Comparison of ENCODE assay signal across 13 cellular contexts in genomic region chr12:49088932-49089330, GRCh38. TPM values are rescaled to one million over a fixed set of nuclear protein-coding genes. Genes with fewer than 3 reads are reported as not detected.
DNase-seq lines count a peak whose midpoint lies in the region; ATAC-seq lines count a peak whose summit lies in the region.
"Had no signal": no experiment of that assay in that cellular context is flagged by ENCODE, and none has a peak within 500 bp of the region (broad histone marks: within the 10 kb centered on the region; RNA-seq: fewer than 3 reads in every experiment).

No MANE protein-coding gene starts in this region.

- no peaks in the 10 kb centered on the region for H3K9me3 Mint-ChIP-seq in activated T-cell treated with anti-CD3 and anti-CD28 coated beads, Interleukin-2, amount 50 U/mL, for 72 hours
- H3K9me3 Mint-ChIP-seq: activated T-cell treated with anti-CD3 and anti-CD28 coated beads, Interleukin-2, amount 50 U/mL, for 24 hours; CD8-positive, alpha-beta memory T cell; T-helper 1 cell treated with Interleukin-12 subunit alpha and Interleukin-12 subunit beta and Interleukin-4 antibody, amounts not matched to agents 30 μg/mL and 1 μg/mL, for 36 hours had no signal

- ATAC-seq in activated T-cell treated with anti-CD3 and anti-CD28 coated beads, Interleukin-2, amount 50 U/mL, for 72 hours (replicated peaks in 1 of 2): no peak

- H3K27ac ChIP-seq in angular gyrus (ENCODE audit: low read depth, low read length): peak overlapping the region; percentile 34
- H3K27ac ChIP-seq in substantia nigra (ENCODE audit: low read depth, low read length, poor library complexity, severe bottlenecking): peak overlapping the region; percentile 91
- H3K27ac ChIP-seq: gastrocnemius medialis had no signal

- in situ Hi-C loops in G401 (cut with HindIII; ENCODE audit: low sequenced_read_pairs): no loop called here

- no peak overlapping the region for H3K27ac Mint-ChIP-seq in activated T-cell treated with anti-CD3 and anti-CD28 coated beads, Interleukin-2, amount 50 U/mL, for 72 hours
- H3K27ac Mint-ChIP-seq: activated T-cell treated with anti-CD3 and anti-CD28 coated beads, Interleukin-2, amount 50 U/mL, for 24 hours; T-helper 1 cell treated with Interleukin-12 subunit alpha and Interleukin-12 subunit beta and Interleukin-4 antibody, amounts not matched to agents 30 μg/mL and 1 μg/mL, for 36 hours had no signal

- peak overlapping the region; percentile 44 to 61 for H3K4me3 Mint-ChIP-seq in activated T-cell treated with anti-CD3 and anti-CD28 coated beads, Interleukin-2, amount 50 U/mL, for 72 hours

- DNase-seq in activated T-cell treated with anti-CD3 and anti-CD28 coated beads, Interleukin-2, amount 50 U/mL, for 72 hours: no peak
- no peak for DNase-seq in activated T-cell treated with anti-CD3 and anti-CD28 coated beads, Interleukin-2, amount 50 U/mL, for 1 hour
- DNase-seq in substantia nigra (lab: John Stamatoyannopoulos, UW) (no peak), G401 (ENCODE audit: low spot score) (no peak), NCI-H2107 treated with DMSO at 0.1 percent for 48 hours (lab: John Stamatoyannopoulos, UW; ENCODE audit: unreplicated experiment) (no peak)

- peaks cover 64% of the 10 kb centered on the region for H3K4me1 Mint-ChIP-seq in activated T-cell treated with anti-CD3 and anti-CD28 coated beads, Interleukin-2, amount 50 U/mL, for 72 hours (ENCODE audit: low read depth)

- H3K36me3 Mint-ChIP-seq in activated T-cell treated with anti-CD3 and anti-CD28 coated beads, Interleukin-2, amount 50 U/mL, for 72 hours (ENCODE audit: insufficient read depth in 2 of 2): no peaks in the 10 kb centered on the region
- H3K36me3 Mint-ChIP-seq: CD8-positive, alpha-beta memory T cell had no signal

- peaks cover 61% of the 10 kb centered on the region for H3K27me3 Mint-ChIP-seq in activated T-cell treated with anti-CD3 and anti-CD28 coated beads, Interleukin-2, amount 50 U/mL, for 72 hours (ENCODE audit: low read depth)

RNA-seq across cellular contexts. Expression of gene DHH, which starts 5.7 kb away (rescaled TPM):
- total RNA-seq in activated T-cell treated with anti-CD3 and anti-CD28 coated beads, Interleukin-2, amount 50 U/mL, for 72 hours: under 1 TPM; 0.12 to 0.41 TPM
- 0.06 TPM in 1 of 2 replicates, not detected in the other for total RNA-seq in G401 (2014; rRNA removed; shearing (Covaris generic))
- total RNA-seq: A172, chondrocyte had no signal

RNA-seq across cellular contexts. Expression of gene RHEBL1, which starts 19.2 kb away (rescaled TPM):
- 10 to 100 TPM; 20.6 to 28.3 TPM for total RNA-seq in activated T-cell treated with anti-CD3 and anti-CD28 coated beads, Interleukin-2, amount 50 U/mL, for 72 hours
- 2.5 and 3.5 TPM in 2 replicates for total RNA-seq in G401 (2014; rRNA removed; shearing (Covaris generic))
- total RNA-seq: ureter had no signal

RNA-seq across cellular contexts. Expression of gene LMBR1L, which starts 21.7 kb away (rescaled TPM):
- total RNA-seq in activated T-cell treated with anti-CD3 and anti-CD28 coated beads, Interleukin-2, amount 50 U/mL, for 72 hours: 100 to 1,000 TPM in 1 of 2 donors, 10 to 100 TPM in 1; 80.0 to 108 TPM
- total RNA-seq in G401 (2014; rRNA removed; shearing (Covaris generic)): 26.8 and 40.8 TPM in 2 replicates

RNA-seq across cellular contexts. Expression of gene KMT2D, which starts 28.3 kb away (rescaled TPM):
- 10 to 100 TPM; 68.6 to 84.2 TPM for total RNA-seq in activated T-cell treated with anti-CD3 and anti-CD28 coated beads, Interleukin-2, amount 50 U/mL, for 72 hours
- 13.8 and 18.6 TPM in 2 replicates for total RNA-seq in G401 (2014; rRNA removed; shearing (Covaris generic))

RNA-seq across cellular contexts. Expression of gene TUBA1B, which starts 42.3 kb away (rescaled TPM):
- total RNA-seq in activated T-cell treated with anti-CD3 and anti-CD28 coated beads, Interleukin-2, amount 50 U/mL, for 72 hours: 100 to 1,000 TPM; 851 to 922 TPM
- 2,974 and 3,054 TPM in 2 replicates for total RNA-seq in G401 (2014; rRNA removed; shearing (Covaris generic))
